In the genomic region with DNA sequence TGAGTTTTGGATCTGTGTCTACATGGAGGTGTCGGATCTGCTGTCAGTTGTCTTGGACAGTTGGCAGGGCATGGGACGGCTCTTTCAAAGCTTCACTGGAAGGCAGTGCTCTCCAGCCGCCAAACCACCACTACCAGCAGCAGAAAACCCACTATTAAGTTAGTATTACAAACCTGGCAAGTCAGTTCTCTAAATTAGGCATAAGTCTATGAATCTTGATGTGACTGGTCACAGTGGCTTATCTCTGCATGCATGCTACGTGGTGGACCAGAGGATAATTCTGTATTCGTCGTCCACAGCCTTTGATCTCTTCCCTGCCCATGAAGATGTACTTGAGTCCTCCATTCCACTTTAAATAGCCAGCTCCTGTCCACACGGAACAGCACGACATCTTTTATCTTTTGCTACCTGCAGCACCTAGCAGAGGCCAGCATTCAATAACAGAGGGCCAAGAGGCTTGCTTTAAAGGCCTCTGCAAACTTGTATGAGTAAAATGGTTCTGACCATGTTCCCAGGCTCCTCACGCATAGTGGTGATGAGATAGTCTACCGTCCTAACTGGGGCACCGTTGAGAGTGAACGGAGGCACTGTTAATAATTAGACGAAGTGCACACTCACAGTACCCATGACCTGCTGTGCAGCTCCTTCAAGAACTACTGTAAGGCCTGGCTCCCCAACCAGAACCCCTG, we compare ENCODE assay signal across 8 cellular contexts. TPM values are rescaled to one million over a fixed set of nuclear protein-coding genes. Genes with fewer than 3 reads are reported as not detected.
DNase-seq lines count a peak whose midpoint lies in the region; ATAC-seq and TF ChIP-seq lines count a peak whose summit lies in the region.

No MANE protein-coding gene starts in this region.

- TF ChIP-seq CTCF in GM06990 (IDR thresholded peaks at IDR 0.05; ENCODE audit: insufficient read depth, low read length, poor library complexity, severe bottlenecking), result no peak
- no peak for TF ChIP-seq CTCF in fibroblast of villous mesenchyme (IDR thresholded peaks at IDR 0.05; ENCODE audit: insufficient read depth, low read depth, low read length)

- no peak for DNase-seq in GM06990 (ENCODE audit: extremely low read depth, insufficient read length)
- no peak for DNase-seq in SJSA1 (ENCODE audit: low read depth in 1 of 2, low spot score in 2 of 2)
- DNase-seq in fibroblast of villous mesenchyme (ENCODE audit: low read depth), result no peak
- peak; percentile 72 for DNase-seq in renal cortical epithelial cell (ENCODE audit: low read depth)
- DNase-seq in NCI-H1105 (lab: John Stamatoyannopoulos, UW), result no peak
- DNase-seq in mesenteric fat pad (ENCODE audit: low spot score), result no peak

- ATAC-seq in HG03442 (IDR thresholded peaks at IDR 0.05; ENCODE audit: unreplicated experiment) (no peak), HG02588 (IDR thresholded peaks at IDR 0.05; ENCODE audit: unreplicated experiment) (no peak)

- H3K9me3 ChIP-seq in SJSA1 (replicated peaks), result no peaks in the 10 kb centered on the region

- H3K4me3 ChIP-seq in GM06990 (replicated peaks; ENCODE audit: low read depth, low read length) (peak overlapping the region; percentile 65), SJSA1 (peak overlapping the region; percentile 54), fibroblast of villous mesenchyme (ENCODE audit: low read depth, low read length) (peak overlapping the region; percentile 65)

- H3K36me3 ChIP-seq in GM06990 (ENCODE audit: control insufficient read depth, insufficient read depth, low read length) (no peaks in the 10 kb centered on the region), SJSA1 (0 out of 2 replicates have a peak, but pooled peaks cover 2% of the 10 kb centered on the region)

- H3K4me1 ChIP-seq in SJSA1 (replicated peaks), result peaks cover 21% of the 10 kb centered on the region

- no peak overlapping the region for H3K27ac ChIP-seq in SJSA1

- H3K27me3 ChIP-seq in GM06990 (replicated peaks; ENCODE audit: control insufficient read depth, insufficient read depth, low read length) (no peaks in the 10 kb centered on the region), SJSA1 (replicated peaks) (no peaks in the 10 kb centered on the region)

RNA-seq across cellular contexts. Expression of a gene that starts 0.8 kb away (rescaled TPM):
- total RNA-seq in SJSA1 (2014; rRNA removed; shearing (Covaris generic)), result 0.08 and 0.72 TPM in 2 replicates
- total RNA-seq in fibroblast of villous mesenchyme (under 0.01 TPM in 1 of 2 replicates, not detected in the other), renal cortical epithelial cell (3.0 and 3.6 TPM in 2 replicates), mesenteric fat pad (54.1 TPM)

RNA-seq across cellular contexts. Expression of a gene that starts 42.7 kb away (rescaled TPM):
- not detected in 2 replicates for total RNA-seq in SJSA1 (2014; rRNA removed; shearing (Covaris generic))
- total RNA-seq in fibroblast of villous mesenchyme (1.9 and 2.6 TPM in 2 replicates), renal cortical epithelial cell (0.52 and 1.6 TPM in 2 replicates), mesenteric fat pad (8.1 TPM)

Comparison
In these comparisons a context has a peak if more than half of its experiments do, and no peak if none do; other contexts are left out.
1. RNA of a gene that starts 0.8 kb away (total RNA-seq): 54.1 TPM in mesenteric fat pad (single experiment); 3.0 to 3.6 TPM in renal cortical epithelial cell, 0.08 to 0.72 TPM in SJSA1 and under 0.01 TPM in fibroblast of villous mesenchyme; every median in the first group is over 10 times any median in the second.
2. Peak in every context shown above with its lines, with median percentiles within 50 percentile points of each other: H3K4me3 ChIP-seq.